Comparison of ENCODE assay signal across 30 cellular contexts in the genomic region with DNA sequence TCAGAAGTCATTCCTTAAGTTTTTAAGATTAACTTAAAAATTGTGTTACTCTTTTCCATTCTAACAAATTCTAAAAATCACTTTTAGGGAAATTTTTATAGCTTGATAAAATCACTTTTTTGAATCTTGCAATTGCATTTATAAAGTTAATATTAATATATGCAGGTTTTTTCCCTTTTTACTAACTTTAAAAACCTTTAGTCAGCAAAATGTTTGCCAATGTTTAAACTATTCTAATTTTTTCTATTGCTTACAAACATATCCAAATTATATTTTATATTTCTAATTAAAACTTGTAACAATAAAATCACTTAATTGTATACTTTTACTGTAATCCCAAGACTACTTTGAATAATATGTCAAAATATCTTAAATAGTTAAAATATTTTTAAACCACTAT.
"Had no signal": no experiment of that assay in that cellular context is flagged by ENCODE, and none has a peak within 500 bp of the region (broad histone marks: within the 10 kb centered on the region; RNA-seq: fewer than 3 reads in every experiment).

No MANE protein-coding gene starts in this region.

- H3K79me2 ChIP-seq: hepatocyte had no signal

- H3K4me3 ChIP-seq: adrenal gland, body of pancreas, coronary artery, dorsolateral prefrontal cortex, esophagus muscularis mucosa, gastroesophageal sphincter, heart right ventricle, hepatocyte had no signal

- H3K4me2 ChIP-seq: hepatocyte had no signal

- DNase-seq: activated CD4-positive, alpha-beta T cell treated with anti-CD3 and anti-CD28 coated beads for 1 hour; activated CD4-positive, alpha-beta T cell treated with anti-CD3 and anti-CD28 coated beads for 48 hours; activated CD4-positive, alpha-beta T cell treated with anti-CD3 and anti-CD28 coated beads, Interleukin-2, amount 50 U/mL, for 1 hour; activated CD4-positive, alpha-beta T cell treated with anti-CD3 and anti-CD28 coated beads, Interleukin-2, amount 50 U/mL, for 48 hours; activated CD8-positive, alpha-beta memory T cell treated with anti-CD3 and anti-CD28 coated beads for 24 hours; activated CD8-positive, alpha-beta T cell treated with anti-CD3 and anti-CD28 coated beads for 36 hours; activated effector memory CD4-positive, alpha-beta T cell treated with anti-CD3 and anti-CD28 coated beads, Interleukin-2, amount 50 U/mL, for 16 hours; activated naive CD4-positive, alpha-beta T cell treated with anti-CD3 and anti-CD28 coated beads for 36 hours; activated naive CD8-positive, alpha-beta T cell treated with anti-CD3 and anti-CD28 coated beads for 36 hours; activated naive CD8-positive, alpha-beta T cell treated with anti-CD3 and anti-CD28 coated beads, Interleukin-2, amount 50 U/mL, for 24 hours; activated T-cell treated with anti-CD3 and anti-CD28 coated beads, Interleukin-2, amount 50 U/mL, for 4 hours; adrenal gland; amygdala; aorta; body of pancreas; central memory CD4-positive, alpha-beta T cell; cerebellar nuclear complex; dorsolateral prefrontal cortex; effector memory CD4-positive, alpha-beta T cell; endodermal cell; erythroblast; foreskin keratinocyte; heart right ventricle; T-helper 2 cell had no signal

- H3K27ac ChIP-seq: adrenal gland, body of pancreas, coronary artery, dorsolateral prefrontal cortex, esophagus muscularis mucosa, foreskin keratinocyte, gastroesophageal sphincter, heart right ventricle, hepatocyte, VCaP had no signal

- H3K36me3 ChIP-seq: adrenal gland, esophagus muscularis mucosa, gastroesophageal sphincter, heart right ventricle had no signal

- H3K4me1 ChIP-seq: adrenal gland, body of pancreas, esophagus muscularis mucosa, foreskin keratinocyte, gastroesophageal sphincter, heart right ventricle had no signal

- H3K9me3 ChIP-seq: adrenal gland, body of pancreas, esophagus muscularis mucosa had no signal

- H2AFZ ChIP-seq: hepatocyte had no signal

- ATAC-seq: activated CD8-positive, alpha-beta T cell treated with anti-CD3 and anti-CD28 coated beads for 36 hours; activated naive CD8-positive, alpha-beta T cell treated with anti-CD3 and anti-CD28 coated beads, Interleukin-2, amount 50 U/mL, for 24 hours; activated T-cell treated with anti-CD3 and anti-CD28 coated beads, Interleukin-2, amount 50 U/mL, for 4 hours; body of pancreas; foreskin keratinocyte; gastroesophageal sphincter; heart right ventricle; WTC11 had no signal

- H3K27me3 ChIP-seq: adrenal gland, body of pancreas, dorsolateral prefrontal cortex, esophagus muscularis mucosa, foreskin keratinocyte, gastroesophageal sphincter, heart right ventricle, hepatocyte had no signal
